Comparison of ENCODE assay signal across 13 cellular contexts in genomic region chr17:34300652-34301390, GRCh38. TPM values are rescaled to one million over a fixed set of nuclear protein-coding genes. Genes with fewer than 3 reads are reported as not detected.
DNase-seq lines count a peak whose midpoint lies in the region; TF ChIP-seq lines count a peak whose summit lies in the region.
"Had no signal": no experiment of that assay in that cellular context is flagged by ENCODE, and none has a peak within 500 bp of the region (broad histone marks: within the 10 kb centered on the region; RNA-seq: fewer than 3 reads in every experiment).

No MANE protein-coding gene starts in this region.

- POLR2A ChIA-PET in RWPE1 (lab: Yijun Ruan, JAX; ENCODE audit: low non-redundant PET), result no interaction called here

- H3K4me3 ChIP-seq in epithelial cell of proximal tubule (ENCODE audit: low read depth, low read length), result no peak overlapping the region
- H3K4me3 ChIP-seq: skin epidermis had no signal

- H3K27ac ChIP-seq in RWPE1, result no peak overlapping the region

- TF ChIP-seq CTCF in epithelial cell of proximal tubule (conservative IDR thresholded peaks at IDR 0.05; ENCODE audit: low read depth, low read length) (no peak), RWPE1 (conservative IDR thresholded peaks at IDR 0.05; ENCODE audit: low read depth) (no peak)

- in situ Hi-C loops in KBM-7 (cut with MboI; ENCODE audit: low pct_unique_long_range_greater_than_20kb, low sequenced_read_pairs), result no loop called here

- CTCF ChIA-PET in RWPE1 (lab: Yijun Ruan, JAX), result interaction anchor here (0.6 kb wide), 1 partner anchor 1296 kb away, joined by 5 read pairs; no protein-coding TSS in a partner anchor

- peak; percentile 76 for DNase-seq in CD1c-positive myeloid dendritic cell (ENCODE audit: extremely low spot score)
- DNase-seq in RPMI7951 (ENCODE audit: low read depth), result peak; percentile 86
- DNase-seq in epithelial cell of proximal tubule (ENCODE audit: low read depth), result peak; percentile 67
- peak; percentile 1 for DNase-seq in myocyte (ENCODE audit: low read depth)
- DNase-seq in RWPE1 (ENCODE audit: low spot score), result no peak
- no peak for DNase-seq in KBM-7
- no peak for DNase-seq in central memory CD4-positive, alpha-beta T cell
- DNase-seq in cerebellum (ENCODE audit: low spot score), result no peak
- DNase-seq: activated naive CD8-positive, alpha-beta T cell treated with anti-CD3 and anti-CD28 coated beads, Interleukin-2, amount 50 U/mL, for 24 hours; C1 segment of cervical spinal cord; NCI-H1092 treated with DMSO at 0.1 percent for 48 hours; T-helper 17 cell had no signal

RNA-seq across cellular contexts. Expression of gene CCL11, which starts 15.3 kb away (rescaled TPM):
- not detected in 2 replicates for total RNA-seq in RPMI7951 (2014; rRNA removed; shearing (Covaris generic))
- total RNA-seq in epithelial cell of proximal tubule, result not detected in 2 replicates
- not detected in 2 replicates for total RNA-seq in myocyte
- not detected for polyA plus RNA-seq in myocyte (2012)
- not detected for total RNA-seq in cerebellum
- total RNA-seq: T-helper 17 cell had no signal

RNA-seq across cellular contexts. Expression of gene CCL8, which starts 18.4 kb away (rescaled TPM):
- total RNA-seq in RPMI7951 (2014; rRNA removed; shearing (Covaris generic)), result not detected in 2 replicates
- total RNA-seq in epithelial cell of proximal tubule (not detected in 2 replicates), myocyte (not detected in 2 replicates), cerebellum (0.18 TPM)
- polyA plus RNA-seq in myocyte (2012), result not detected
- total RNA-seq: T-helper 17 cell had no signal

RNA-seq across cellular contexts. Expression of gene CCL7, which starts 30.8 kb away (rescaled TPM):
- 0.68 TPM in 1 of 2 replicates, not detected in the other for total RNA-seq in RPMI7951 (2014; rRNA removed; shearing (Covaris generic))
- total RNA-seq in epithelial cell of proximal tubule (0.17 TPM in 1 of 2 replicates, not detected in the other), myocyte (not detected in 2 replicates), cerebellum (not detected)
- polyA plus RNA-seq in myocyte (2012), result not detected
- total RNA-seq: T-helper 17 cell had no signal

RNA-seq across cellular contexts. Expression of gene CCL2, which starts 45.7 kb away (rescaled TPM):
- 300 and 392 TPM in 2 replicates for total RNA-seq in RPMI7951 (2014; rRNA removed; shearing (Covaris generic))
- 4.7 and 35.7 TPM in 2 replicates for total RNA-seq in epithelial cell of proximal tubule
- total RNA-seq in myocyte, result 0.32 and 2.1 TPM in 2 replicates
- polyA plus RNA-seq in myocyte (2012), result 7.8 TPM
- 5.5 TPM for total RNA-seq in cerebellum
- total RNA-seq: T-helper 17 cell had no signal

RNA-seq across cellular contexts. Expression of gene CCL13, which starts 55.5 kb away (rescaled TPM):
- not detected in 2 replicates for total RNA-seq in RPMI7951 (2014; rRNA removed; shearing (Covaris generic))
- total RNA-seq in epithelial cell of proximal tubule, result not detected in 2 replicates
- not detected in 2 replicates for total RNA-seq in myocyte
- polyA plus RNA-seq in myocyte (2012), result not detected
- total RNA-seq in cerebellum, result 0.45 TPM
- total RNA-seq: T-helper 17 cell had no signal

Comparison
In these comparisons a context has a peak if more than half of its experiments do, and no peak if none do; other contexts are left out.
1. DNase-seq: peak in CD1c-positive myeloid dendritic cell (single experiment), RPMI7951 (single experiment), epithelial cell of proximal tubule (single experiment) and myocyte (single experiment); none in RWPE1 (single experiment), KBM-7 (single experiment), central memory CD4-positive, alpha-beta T cell (single experiment) and cerebellum (single experiment).